ENCODE assay signal across 14 cellular contexts in the genomic region with DNA sequence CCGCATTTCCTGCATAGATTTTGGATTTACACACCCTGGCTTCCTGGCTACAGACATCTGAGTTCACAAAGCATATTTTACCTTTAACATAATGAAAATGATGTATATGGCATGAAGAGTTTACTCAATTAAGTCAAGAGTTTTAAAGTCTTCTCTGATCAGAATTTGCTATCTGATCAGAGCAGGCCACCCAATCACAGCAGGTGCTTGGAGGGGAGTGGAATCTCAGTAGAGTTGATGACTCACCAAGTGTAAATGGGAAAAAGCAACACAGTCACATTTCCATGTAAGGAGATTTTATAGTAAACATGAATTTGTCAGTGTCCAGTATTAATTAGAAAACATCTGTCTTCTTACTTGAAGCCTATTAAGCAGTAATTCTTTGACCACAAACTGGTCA. TPM values are rescaled to one million over a fixed set of nuclear protein-coding genes. Genes with fewer than 3 reads are reported as not detected.
A peak's percentile ranks its signal among the peaks of the same experiment; 100 is the strongest.
DNase-seq lines count a peak whose midpoint lies in the region; TF ChIP-seq lines count a peak whose summit lies in the region.
"Had no signal": no experiment of that assay in that cellular context is flagged by ENCODE, and none has a peak within 500 bp of the region (broad histone marks: within the 10 kb centered on the region; RNA-seq: fewer than 3 reads in every experiment).

No MANE protein-coding gene starts in this region.

- TF ChIP-seq POLR2A in breast epithelium (IDR thresholded peaks at IDR 0.05) (no peak), erythroblast (IDR thresholded peaks at IDR 0.05; ENCODE audit: low read length) (no peak)

- no peak for TF ChIP-seq CTCF in MCF 10A (IDR thresholded peaks at IDR 0.05; ENCODE audit: unreplicated experiment)
- TF ChIP-seq CTCF in breast epithelium (IDR thresholded peaks at IDR 0.05) = no peak

- intact Hi-C loops in MCF 10A (cut with micrococcal nuclease) = loop anchor here (5.0 kb wide), 1 partner anchor 289 kb away; no protein-coding TSS in a partner anchor
- intact Hi-C loops in breast epithelium (cut with DNase I; ENCODE audit: low total_unique reads) = no loop called here

- H3K27me3 Mint-ChIP-seq in MCF 10A (ENCODE audit: insufficient read depth, unreplicated experiment) = no peaks in the 10 kb centered on the region
- H3K27me3 Mint-ChIP-seq: naive thymus-derived CD4-positive, alpha-beta T cell; T-cell had no signal

- POLR2A ChIA-PET in MCF 10A (lab: Yijun Ruan, JAX) = interaction anchor here (0.6 to 1.2 kb wide), 2 partner anchors 9 to 198 kb away, joined by 3 to 4 read pairs; no protein-coding TSS in a partner anchor

- H3K4me3 ChIP-seq in breast epithelium = no peak overlapping the region
- H3K4me3 ChIP-seq: esophagus muscularis mucosa had no signal

- no peaks in the 10 kb centered on the region for H3K9me3 ChIP-seq in breast epithelium
- H3K9me3 ChIP-seq: esophagus muscularis mucosa had no signal

- H3K27ac Mint-ChIP-seq in MCF 10A (ENCODE audit: low read depth, unreplicated experiment) = peak overlapping the region; percentile 2
- H3K27ac Mint-ChIP-seq: T-cell had no signal

- TSS peak; percentile 69 for BruUV-seq in MCF 10A (replicated peaks; lab: Mats Ljungman, UMichigan)

- no peaks in the 10 kb centered on the region for H3K9me3 Mint-ChIP-seq in MCF 10A (ENCODE audit: unreplicated experiment)
- H3K9me3 Mint-ChIP-seq: naive thymus-derived CD4-positive, alpha-beta T cell; T-cell had no signal

- DNase-seq in MCF 10A (ENCODE audit: unreplicated experiment) (no peak), breast epithelium (ENCODE audit: low spot score in 2 of 2) (no peak), RPMI7951 (ENCODE audit: low read depth) (peak; percentile 47), erythroblast (lab: John Stamatoyannopoulos, UW) (peak; percentile 9 to 47), medulla oblongata (ENCODE audit: extremely low spot score) (no peak), NOMO-1 treated with dmso at 0.1 percent for 144 hours (lab: John Stamatoyannopoulos, UW; ENCODE audit: unreplicated experiment) (no peak), G401 (ENCODE audit: low spot score) (no peak), NCI-H526 treated with DMSO at 0.1 percent for 48 hours (lab: John Stamatoyannopoulos, UW) (no peak)
- DNase-seq: caudate nucleus; naive thymus-derived CD4-positive, alpha-beta T cell; NCI-H1048; NCI-H82; T-cell had no signal

- H3K4me1 ChIP-seq in breast epithelium = no peaks in the 10 kb centered on the region

- CTCF ChIA-PET in MCF 10A (lab: Yijun Ruan, JAX) = interaction anchor here (0.6 to 2.4 kb wide), 4 partner anchors 9 to 412 kb away, joined by 3 to 21 read pairs (median 8); no protein-coding TSS in a partner anchor

- H3K27me3 ChIP-seq in breast epithelium = no peaks in the 10 kb centered on the region
- H3K27me3 ChIP-seq: esophagus muscularis mucosa had no signal

- H3K36me3 Mint-ChIP-seq in MCF 10A (ENCODE audit: insufficient read depth, unreplicated experiment) = peaks cover 51% of the 10 kb centered on the region

- no peak overlapping the region for H3K27ac ChIP-seq in breast epithelium
- H3K27ac ChIP-seq: esophagus muscularis mucosa had no signal

- no peak overlapping the region for H3K4me3 Mint-ChIP-seq in MCF 10A (ENCODE audit: unreplicated experiment)
- H3K4me3 Mint-ChIP-seq: naive thymus-derived CD4-positive, alpha-beta T cell; T-cell had no signal

- peaks cover 11% of the 10 kb centered on the region for H3K4me1 Mint-ChIP-seq in MCF 10A (ENCODE audit: insufficient read depth, unreplicated experiment)

- in situ Hi-C loops in G401 (cut with HindIII; ENCODE audit: low sequenced_read_pairs) = no loop called here

- H3K36me3 ChIP-seq in breast epithelium = no peaks in the 10 kb centered on the region

RNA-seq across cellular contexts. Expression of a gene that starts 10.9 kb away (rescaled TPM):
- total RNA-seq in MCF 10A (2022) (29.7 and 30.2 TPM in 2 replicates), breast epithelium (10 to 100 TPM; 17.1 to 32.9 (median 27.2) TPM)
- total RNA-seq in RPMI7951 (2014; rRNA removed; shearing (Covaris generic)) = 30.2 and 33.0 TPM in 2 replicates
- total RNA-seq in G401 (2014; rRNA removed; shearing (Covaris generic)) = 25.1 and 29.6 TPM in 2 replicates

RNA-seq across cellular contexts. Expression of a gene that starts 22.0 kb away (rescaled TPM):
- total RNA-seq in MCF 10A (2022) (17.1 and 18.3 TPM in 2 replicates), breast epithelium (10 to 100 TPM; 15.1 to 21.6 (median 16.8) TPM)
- 7.0 and 10.4 TPM in 2 replicates for total RNA-seq in RPMI7951 (2014; rRNA removed; shearing (Covaris generic))
- 40.7 and 42.6 TPM in 2 replicates for total RNA-seq in G401 (2014; rRNA removed; shearing (Covaris generic))

Comparison
In these comparisons a context has a peak if more than half of its experiments do, and no peak if none do; other contexts are left out.
1. DNase-seq: peak in RPMI7951 (single experiment) and erythroblast (2 of 2); none in MCF 10A (single experiment), breast epithelium (0 of 2), medulla oblongata (single experiment), NOMO-1 treated with dmso at 0.1 percent for 144 hours (single experiment), G401 (single experiment) and NCI-H526 treated with DMSO at 0.1 percent for 48 hours (single experiment).